ENCODE assay signal across 7 cellular contexts in genomic region chr10:30687698-30688213, GRCh38. TPM values are rescaled to one million over a fixed set of nuclear protein-coding genes. Genes with fewer than 3 reads are reported as not detected.
DNase-seq lines count a peak whose midpoint lies in the region; ATAC-seq and TF ChIP-seq lines count a peak whose summit lies in the region.

No MANE protein-coding gene starts in this region.

- peak; percentile 71 for DNase-seq in GM13976 (ENCODE audit: low spot score)
- peak; percentile 80 for DNase-seq in NT2/D1 (ENCODE audit: low read depth, low spot score)
- DNase-seq in activated CD8-positive, alpha-beta memory T cell treated with anti-CD3 and anti-CD28 coated beads, Interleukin-2, amount 50 U/mL, for 4 hours, result peak; percentile 84
- DNase-seq in epidermal melanocyte (ENCODE audit: insufficient read length, low spot score), result peak; percentile 76
- peak; percentile 81 for DNase-seq in mucosa of gallbladder (ENCODE audit: low spot score)
- DNase-seq in stimulated activated CD8-positive, alpha-beta memory T cell treated with anti-CD3 and anti-CD28 coated beads, Interleukin-7, amount 100 ng/mL, for 1 hour (ENCODE audit: low read depth in 2 of 2), result peak; percentile 64 to 72

- H3K9ac ChIP-seq in NT2/D1 (ENCODE audit: insufficient read length, low read depth), result no peak overlapping the region

- in situ Hi-C loops in GM13976 (cut with MboI; ENCODE audit: low sequenced_read_pairs, unreplicated experiment), result no loop called here

- peak; percentile 83 for TF ChIP-seq CTCF in GM13976 (IDR thresholded peaks at IDR 0.05; ENCODE audit: borderline replicate concordance, control extremely low read depth, extremely low read depth, insufficient read depth, missing control alignments)

- ATAC-seq in HG03432 (IDR thresholded peaks at IDR 0.05; ENCODE audit: unreplicated experiment), result peak; percentile 80

- H3K36me3 ChIP-seq in NT2/D1 (ENCODE audit: insufficient read depth, insufficient read length, low read length), result no peaks in the 10 kb centered on the region

- H3K4me1 ChIP-seq in NT2/D1 (ENCODE audit: insufficient read depth, insufficient read length), result no peaks in the 10 kb centered on the region

- no peaks in the 10 kb centered on the region for H3K27me3 ChIP-seq in NT2/D1 (ENCODE audit: insufficient read depth, insufficient read length)

- no peak overlapping the region for H3K4me3 ChIP-seq in NT2/D1 (ENCODE audit: insufficient read length, low read depth)

- H3K9me3 ChIP-seq in NT2/D1 (ENCODE audit: insufficient read depth, low read length), result no peaks in the 10 kb centered on the region

RNA-seq across cellular contexts. Expression of gene LYZL2, which starts 58.2 kb away (rescaled TPM):
- total RNA-seq in mucosa of gallbladder, result not detected
